In the genomic region with DNA sequence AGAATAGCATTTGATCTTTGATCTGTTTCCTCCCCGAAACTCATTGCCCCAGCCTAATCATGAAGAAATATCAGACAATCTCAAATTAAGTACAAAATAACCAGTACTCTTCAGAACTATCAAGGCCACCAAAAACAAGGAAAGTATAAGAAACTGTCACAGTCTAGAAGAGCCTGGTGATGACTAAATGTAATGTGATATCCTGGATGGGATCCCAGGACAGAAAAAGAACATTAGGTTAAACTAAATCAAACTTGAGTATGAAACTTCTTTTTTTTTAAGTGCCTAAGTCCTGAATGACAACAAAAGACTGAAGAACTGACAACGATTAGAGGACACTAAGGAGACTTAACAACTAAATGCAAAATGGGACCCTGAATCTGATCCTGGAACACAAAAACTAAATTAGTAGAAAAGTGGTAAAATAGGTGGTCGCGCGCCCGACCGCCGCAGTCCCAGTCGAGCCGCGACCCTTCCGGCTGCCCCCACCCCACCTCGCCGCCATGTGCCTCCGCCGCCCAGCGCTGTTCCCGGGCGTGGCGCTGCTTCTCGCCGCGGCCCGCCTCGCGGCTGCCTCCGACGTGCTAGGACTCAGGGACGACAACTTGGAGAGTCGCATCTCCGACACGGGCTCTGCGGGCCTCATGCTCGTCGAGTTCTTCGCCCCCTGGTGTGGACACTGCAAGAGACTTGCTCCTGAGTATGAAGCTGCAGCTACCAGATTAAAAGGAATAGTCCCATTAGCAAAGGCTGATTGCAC, we compare ENCODE assay signal across 7 cellular contexts. TPM values are rescaled to one million over a fixed set of nuclear protein-coding genes. Genes with fewer than 3 reads are reported as not detected.
DNase-seq lines count a peak whose midpoint lies in the region; ATAC-seq, FAIRE-seq and TF ChIP-seq lines count a peak whose summit lies in the region.

No MANE protein-coding gene starts in this region.

- no peaks in the 10 kb centered on the region for H3K27me3 ChIP-seq in H7 (ENCODE audit: control insufficient read depth, insufficient read depth, low read length)
- H3K27me3 ChIP-seq in mammary epithelial cell (ENCODE audit: insufficient read depth, low read length): no peaks in the 10 kb centered on the region
- no peaks in the 10 kb centered on the region for H3K27me3 ChIP-seq in keratinocyte (ENCODE audit: control insufficient read depth, extremely low read depth, insufficient read depth, low read length)

- no peak for FAIRE-seq in keratinocyte (lab: Jason Lieb, UNC)

- no peaks in the 10 kb centered on the region for H3K9me1 ChIP-seq in keratinocyte (ENCODE audit: control insufficient read depth, extremely low read depth, insufficient read depth, low read length)

- CTCF ChIA-PET in mammary epithelial cell (lab: Charles Lee; ENCODE audit: low non-redundant PET): no interaction called here

- H3K27ac ChIP-seq in mammary epithelial cell (ENCODE audit: insufficient read depth, low read depth, low read length) (no peak overlapping the region), keratinocyte (ENCODE audit: control insufficient read depth, insufficient read depth, low read length) (no peak overlapping the region)

- no TSS peak for BruUV-seq in mammary epithelial cell (replicated peaks; lab: Mats Ljungman, UMichigan)

- peak; percentile 52 for ATAC-seq in stimulated activated naive CD8-positive, alpha-beta T cell treated with anti-CD3 and anti-CD28 coated beads, Interleukin-15, amount 100 ng/mL, for 72 hours

- TF ChIP-seq CTCF in mammary epithelial cell (conservative IDR thresholded peaks at IDR 0.05 in 1 of 2, IDR thresholded peaks at IDR 0.05 in 1 of 2; ENCODE audit: extremely low read depth in 1 of 2, insufficient read depth in 1 of 2, low read depth in 1 of 2, low read length in 2 of 2) (no peak), keratinocyte (optimal IDR thresholded peaks at IDR 0.05 in 1 of 3, IDR thresholded peaks at IDR 0.05 in 1 of 3, conservative IDR thresholded peaks at IDR 0.05 in 1 of 3; ENCODE audit: extremely low read depth in 1 of 3, insufficient read depth in 2 of 3, low read length in 3 of 3) (no peak)

- dilution Hi-C loops in mammary epithelial cell (cut with HindIII; ENCODE audit: low sequenced_read_pairs) (no loop called here), keratinocyte (cut with MboI; ENCODE audit: extremely low pct_ligation_motif_present, low sequenced_read_pairs) (no loop called here)

- intact Hi-C loops in mammary epithelial cell (cut with micrococcal nuclease): no loop called here

- H3K27ac Mint-ChIP-seq in stimulated activated naive CD8-positive, alpha-beta T cell treated with anti-CD3 and anti-CD28 coated beads, Interleukin-15, amount 100 ng/mL, for 72 hours: no peak overlapping the region

- H3K36me3 ChIP-seq in H7 (replicated peaks; ENCODE audit: control insufficient read depth, insufficient read depth, low read length) (no peaks in the 10 kb centered on the region), mammary epithelial cell (ENCODE audit: insufficient read depth, low read length) (peaks cover 4% of the 10 kb centered on the region), keratinocyte (ENCODE audit: control insufficient read depth in 2 of 2, extremely low read depth in 1 of 2, insufficient read depth in 2 of 2, low read length in 2 of 2) (no peaks in the 10 kb centered on the region)

- H3K4me2 ChIP-seq in mammary epithelial cell (ENCODE audit: insufficient read depth, low read depth, low read length) (no peak overlapping the region), keratinocyte (ENCODE audit: control insufficient read depth, extremely low read depth, insufficient read depth, low read depth, low read length) (peak overlapping the region; percentile 41)

- DNase-seq in H7 (peak; percentile 23), mammary epithelial cell (no peak), keratinocyte (ENCODE audit: low read depth, low spot score) (no peak), SK-N-DZ (ENCODE audit: low spot score) (no peak), NCI-H2029 (lab: John Stamatoyannopoulos, UW) (no peak), germinal center (ENCODE audit: low spot score) (no peak)
- no peak for DNase-seq in stimulated activated naive CD8-positive, alpha-beta T cell treated with anti-CD3 and anti-CD28 coated beads, Interleukin-15, amount 100 ng/mL, for 72 hours

- H3K9ac ChIP-seq in mammary epithelial cell (ENCODE audit: insufficient read depth, low read length): no peak overlapping the region
- no peak overlapping the region for H3K9ac ChIP-seq in keratinocyte (ENCODE audit: control insufficient read depth, extremely low read depth, insufficient read depth, low read length)

- in situ Hi-C loops in mammary epithelial cell (cut with MboI; ENCODE audit: low sequenced_read_pairs in 2 of 2): no loop called here

- peaks cover 20% of the 10 kb centered on the region for H3K4me1 Mint-ChIP-seq in stimulated activated naive CD8-positive, alpha-beta T cell treated with anti-CD3 and anti-CD28 coated beads, Interleukin-15, amount 100 ng/mL, for 72 hours

- peaks cover 9% of the 10 kb centered on the region for H3K79me2 ChIP-seq in mammary epithelial cell (ENCODE audit: insufficient read depth, low read length)
- peaks cover 5% of the 10 kb centered on the region for H3K79me2 ChIP-seq in keratinocyte (ENCODE audit: control insufficient read depth, insufficient read depth, low read length)

- H4K20me1 ChIP-seq in mammary epithelial cell (ENCODE audit: insufficient read depth, low read length) (no peaks in the 10 kb centered on the region), keratinocyte (ENCODE audit: control insufficient read depth, extremely low read depth, insufficient read depth, low read length) (no peaks in the 10 kb centered on the region)

- no peaks in the 10 kb centered on the region for H3K27me3 Mint-ChIP-seq in stimulated activated naive CD8-positive, alpha-beta T cell treated with anti-CD3 and anti-CD28 coated beads, Interleukin-15, amount 100 ng/mL, for 72 hours

- peak overlapping the region; percentile 9 to 46 for H3K4me3 Mint-ChIP-seq in stimulated activated naive CD8-positive, alpha-beta T cell treated with anti-CD3 and anti-CD28 coated beads, Interleukin-15, amount 100 ng/mL, for 72 hours

- peaks cover 16 to 19% of the 10 kb centered on the region in 2 donors for H3K9me3 Mint-ChIP-seq in stimulated activated naive CD8-positive, alpha-beta T cell treated with anti-CD3 and anti-CD28 coated beads, Interleukin-15, amount 100 ng/mL, for 72 hours

- WGBS in mammary epithelial cell (ENCODE audit: low coverage, missing lambda C conversion rate): 53% methylated on average over 6 of the region's 36 CpGs

- H2AFZ ChIP-seq in mammary epithelial cell (ENCODE audit: low read depth, low read length): peak overlapping the region; percentile 52
- H2AFZ ChIP-seq in keratinocyte (ENCODE audit: control insufficient read depth, low read length): no peak overlapping the region

- H3K4me1 ChIP-seq in mammary epithelial cell (ENCODE audit: insufficient read depth, low read length): peaks cover 2% of the 10 kb centered on the region
- H3K4me1 ChIP-seq in keratinocyte (ENCODE audit: control insufficient read depth, extremely low read depth, insufficient read depth, low read length): peaks cover 8% of the 10 kb centered on the region

- H3K9me3 ChIP-seq in mammary epithelial cell (replicated peaks; ENCODE audit: insufficient read depth, low read length) (no peaks in the 10 kb centered on the region), keratinocyte (ENCODE audit: control insufficient read depth, low read depth, low read length) (no peaks in the 10 kb centered on the region)

- no peak overlapping the region for H3K4me3 ChIP-seq in H7 (ENCODE audit: insufficient read depth, low read depth, low read length)
- no peak overlapping the region for H3K4me3 ChIP-seq in mammary epithelial cell (replicated peaks in 1 of 3; ENCODE audit: insufficient read depth in 1 of 3, low read depth in 2 of 3, low read length in 3 of 3)
- no peak overlapping the region for H3K4me3 ChIP-seq in keratinocyte (ENCODE audit: control insufficient read depth in 2 of 3, extremely low read depth in 1 of 3, insufficient read depth in 2 of 3, low read depth in 1 of 3, low read length in 3 of 3)

RNA-seq across cellular contexts. Expression of a gene that starts 5.5 kb away (rescaled TPM):
- 36.0 and 46.0 TPM in 2 replicates for total RNA-seq in H7 (2014; rRNA removed; shearing (Covaris generic))
- 10 to 100 TPM; 24.6 to 30.8 TPM for total RNA-seq in mammary epithelial cell
- polyA plus RNA-seq in mammary epithelial cell (17.3 TPM), keratinocyte (20.9 to 39.9 TPM (median 35.6 TPM) in 3 replicates)
- polyA minus RNA-seq in mammary epithelial cell (2.4 TPM), keratinocyte (7.3 to 31.5 TPM (median 26.2 TPM) in 3 replicates)
- 9.5 TPM for polyA plus RNA-seq in keratinocyte (2011; ENCODE audit: low read depth)
- polyA plus RNA-seq in keratinocyte (2011; cell fraction: cytosol; rRNA removed): 13.5 and 29.8 TPM in 2 replicates
- 48.3 and 61.4 TPM in 2 replicates for polyA plus RNA-seq in keratinocyte (2011; cell fraction: nucleus; rRNA removed)
- 12.8 and 14.2 TPM in 2 replicates for polyA plus RNA-seq in keratinocyte (2012; ENCODE audit: low replicate concordance)
- 17.5 TPM for polyA minus RNA-seq in keratinocyte (2011; cell fraction: cytosol; rRNA and poly(A)+ RNA removed)
- polyA minus RNA-seq in keratinocyte (2011; cell fraction: nucleus; rRNA and poly(A)+ RNA removed): 22.2 and 34.9 TPM in 2 replicates
- 21.5 and 22.8 TPM in 2 replicates for polyA plus RNA-seq in SK-N-DZ (2014; cell fraction: cytosol; rRNA removed)
- 38.1 and 47.7 TPM in 2 replicates for polyA plus RNA-seq in SK-N-DZ (2014; cell fraction: nucleus; rRNA removed)

RNA-seq across cellular contexts. Expression of a gene that starts 47.3 kb away (rescaled TPM):
- total RNA-seq in H7 (2014; rRNA removed; shearing (Covaris generic)): 5.0 and 6.3 TPM in 2 replicates
- 1 to 10 TPM in 1 of 2 donors, under 1 TPM in 1; 0.94 to 1.3 TPM for total RNA-seq in mammary epithelial cell
- polyA plus RNA-seq in mammary epithelial cell: 0.58 TPM
- polyA minus RNA-seq in mammary epithelial cell: not detected
- 0.18 to 0.61 TPM (median 0.31 TPM) in 3 replicates for polyA plus RNA-seq in keratinocyte
- polyA plus RNA-seq in keratinocyte (2011; ENCODE audit: low read depth): 0.30 TPM
- 0.31 and 0.47 TPM in 2 replicates for polyA plus RNA-seq in keratinocyte (2011; cell fraction: cytosol; rRNA removed)
- 0.96 and 1.1 TPM in 2 replicates for polyA plus RNA-seq in keratinocyte (2011; cell fraction: nucleus; rRNA removed)
- 0.34 and 0.39 TPM in 2 replicates for polyA plus RNA-seq in keratinocyte (2012; ENCODE audit: low replicate concordance)
- 0.22 to 1.1 TPM (median 0.33 TPM) in 3 replicates for polyA minus RNA-seq in keratinocyte
- polyA minus RNA-seq in keratinocyte (2011; cell fraction: cytosol; rRNA and poly(A)+ RNA removed): not detected
- 0.21 and 0.31 TPM in 2 replicates for polyA minus RNA-seq in keratinocyte (2011; cell fraction: nucleus; rRNA and poly(A)+ RNA removed)
- polyA plus RNA-seq in SK-N-DZ (2014; cell fraction: cytosol; rRNA removed): not detected in 2 replicates
- polyA plus RNA-seq in SK-N-DZ (2014; cell fraction: nucleus; rRNA removed): 0.13 TPM in 1 of 2 replicates, not detected in the other
